In the genomic region with DNA sequence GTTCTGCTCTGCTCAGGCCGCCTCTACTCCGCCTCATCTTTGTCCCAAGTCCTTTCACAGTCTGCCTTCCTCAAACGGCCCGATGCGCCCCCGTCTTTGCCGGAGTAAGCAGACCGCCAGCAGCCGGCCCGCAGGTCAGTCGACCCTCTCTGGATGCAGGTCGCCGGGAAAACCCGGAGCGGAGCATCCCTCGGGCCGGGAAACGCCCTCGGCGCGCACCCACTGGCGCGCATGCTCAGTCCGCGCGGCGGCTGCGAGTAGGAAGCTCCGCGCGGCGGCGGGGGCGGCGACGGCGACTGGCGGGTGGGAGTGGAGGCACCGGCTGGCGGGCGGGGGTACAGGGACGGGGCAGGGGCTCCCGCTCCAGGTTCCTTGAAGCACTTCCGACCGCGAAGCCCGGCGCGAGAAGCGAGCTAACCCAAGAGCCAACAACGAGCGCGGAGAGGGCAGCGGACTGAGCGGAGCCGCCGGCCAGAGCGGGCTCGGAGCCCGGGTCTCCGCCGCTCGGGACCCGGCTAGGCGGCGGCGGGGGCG, we compare ENCODE assay signal across 1 cellular context.
TF ChIP-seq lines count a peak whose summit lies in the region.

Gene LRRC1, plus strand, starts transcription at position 286 of the 534 bp plus-strand sequence. CDS start 252 bp downstream, outside the sequence.

TF ChIP-seq in HepG2, 621 proteins besides CTCF, POLR2A, EP300 and RAD21 (continued from another document and continues in another):
- TF ChIP-seq, protein P1, sequence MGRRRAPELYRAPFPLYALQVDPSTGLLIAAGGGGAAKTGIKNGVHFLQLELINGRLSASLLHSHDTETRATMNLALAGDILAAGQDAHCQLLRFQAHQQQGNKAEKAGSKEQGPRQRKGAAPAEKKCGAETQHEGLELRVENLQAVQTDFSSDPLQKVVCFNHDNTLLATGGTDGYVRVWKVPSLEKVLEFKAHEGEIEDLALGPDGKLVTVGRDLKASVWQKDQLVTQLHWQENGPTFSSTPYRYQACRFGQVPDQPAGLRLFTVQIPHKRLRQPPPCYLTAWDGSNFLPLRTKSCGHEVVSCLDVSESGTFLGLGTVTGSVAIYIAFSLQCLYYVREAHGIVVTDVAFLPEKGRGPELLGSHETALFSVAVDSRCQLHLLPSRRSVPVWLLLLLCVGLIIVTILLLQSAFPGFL (CRISPR knock-in tag; IDR thresholded peaks at IDR 0.05): no peak
- TF ChIP-seq GABPA (IDR thresholded peaks at IDR 0.05; ENCODE audit: low read depth, low read length) (0 out of 2 replicates have a peak, but pooled peaks have one; percentile 4), GABPA (CRISPR knock-in tag; IDR thresholded peaks at IDR 0.05; ENCODE audit: low read depth) (peak; percentile 56; the same call in 1 of the 2 replicates), SALL2 (CRISPR knock-in tag; IDR thresholded peaks at IDR 0.05) (peak; percentile 94), REL (CRISPR knock-in tag; conservative IDR thresholded peaks at IDR 0.05) (peak; percentile 96), ZNF10 (CRISPR knock-in tag; IDR thresholded peaks at IDR 0.05; ENCODE audit: borderline replicate concordance, low read depth) (no peak), MEIS1 (CRISPR knock-in tag; IDR thresholded peaks at IDR 0.05; ENCODE audit: borderline replicate concordance) (0 out of 2 replicates have a peak, but pooled peaks have one; percentile 34), PTBP1 (IDR thresholded peaks at IDR 0.05; ENCODE audit: low read depth, low read length, poor library complexity, severe bottlenecking) (no peak), CENPX (CRISPR knock-in tag; IDR thresholded peaks at IDR 0.05) (no peak), ZSCAN9 (CRISPR knock-in tag; IDR thresholded peaks at IDR 0.05; ENCODE audit: borderline replicate concordance) (no peak; the same call in 1 of the 2 replicates), HNF1B (CRISPR knock-in tag; IDR thresholded peaks at IDR 0.05) (peak; percentile 78; the same call in 1 of the 2 replicates), ZNF17 (CRISPR knock-in tag; IDR thresholded peaks at IDR 0.05) (no peak), ZFP41 (CRISPR knock-in tag; IDR thresholded peaks at IDR 0.05; ENCODE audit: borderline replicate concordance) (no peak), POLR2AphosphoS2 (IDR thresholded peaks at IDR 0.05; ENCODE audit: low read depth, low read length) (no peak), YEATS2 (CRISPR knock-in tag; IDR thresholded peaks at IDR 0.05; ENCODE audit: borderline replicate concordance) (no peak), NAIF1 (CRISPR knock-in tag; IDR thresholded peaks at IDR 0.05; ENCODE audit: borderline replicate concordance) (peak; percentile 35; the same call in 1 of the 2 replicates), ISL2 (CRISPR knock-in tag; IDR thresholded peaks at IDR 0.05) (peak; percentile 66; the same call in 1 of the 2 replicates), XRCC5 (optimal IDR thresholded peaks at IDR 0.05; ENCODE audit: low read length) (peak; percentile 86), TBP (CRISPR knock-in tag; IDR thresholded peaks at IDR 0.05) (no peak), ADNP (CRISPR knock-in tag; IDR thresholded peaks at IDR 0.05) (no peak), GPN1 (CRISPR knock-in tag; IDR thresholded peaks at IDR 0.05; ENCODE audit: borderline replicate concordance) (no peak; the same call in 1 of the 2 replicates), ZNF549 (CRISPR knock-in tag; IDR thresholded peaks at IDR 0.05) (no peak), ARNT2 (CRISPR knock-in tag; IDR thresholded peaks at IDR 0.05; ENCODE audit: low read depth) (peak; percentile 53), NFE2L2 (IDR thresholded peaks at IDR 0.05; ENCODE audit: low read length) (no peak), CREB3 (CRISPR knock-in tag; IDR thresholded peaks at IDR 0.05) (no peak), PRDM4 (CRISPR knock-in tag; IDR thresholded peaks at IDR 0.05; ENCODE audit: borderline replicate concordance) (no peak), RARA (CRISPR knock-in tag; IDR thresholded peaks at IDR 0.05) (peak; percentile 71), CBX2 (IDR thresholded peaks at IDR 0.05; ENCODE audit: low read depth, low read length) (no peak), CBX2 (CRISPR knock-in tag; IDR thresholded peaks at IDR 0.05; ENCODE audit: low read depth) (no peak), ZNF446 (CRISPR knock-in tag; IDR thresholded peaks at IDR 0.05) (peak; percentile 82), KDM2A (CRISPR knock-in tag; IDR thresholded peaks at IDR 0.05; ENCODE audit: borderline replicate concordance, low read depth) (peak; percentile 81; the same call in 1 of the 2 replicates), SMAD1 (CRISPR knock-in tag; IDR thresholded peaks at IDR 0.05; ENCODE audit: borderline replicate concordance, low read depth) (no peak; the same call in 1 of the 2 replicates), TEAD3 (CRISPR knock-in tag; optimal IDR thresholded peaks at IDR 0.05; ENCODE audit: borderline replicate concordance) (peak; percentile 45)
- TF ChIP-seq, protein P2, sequence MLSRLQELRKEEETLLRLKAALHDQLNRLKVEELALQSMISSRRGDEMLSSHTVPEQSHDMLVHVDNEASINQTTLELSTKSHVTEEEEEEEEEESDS (CRISPR knock-in tag; IDR thresholded peaks at IDR 0.05; ENCODE audit: borderline replicate concordance): no peak
- TF ChIP-seq, protein P3, sequence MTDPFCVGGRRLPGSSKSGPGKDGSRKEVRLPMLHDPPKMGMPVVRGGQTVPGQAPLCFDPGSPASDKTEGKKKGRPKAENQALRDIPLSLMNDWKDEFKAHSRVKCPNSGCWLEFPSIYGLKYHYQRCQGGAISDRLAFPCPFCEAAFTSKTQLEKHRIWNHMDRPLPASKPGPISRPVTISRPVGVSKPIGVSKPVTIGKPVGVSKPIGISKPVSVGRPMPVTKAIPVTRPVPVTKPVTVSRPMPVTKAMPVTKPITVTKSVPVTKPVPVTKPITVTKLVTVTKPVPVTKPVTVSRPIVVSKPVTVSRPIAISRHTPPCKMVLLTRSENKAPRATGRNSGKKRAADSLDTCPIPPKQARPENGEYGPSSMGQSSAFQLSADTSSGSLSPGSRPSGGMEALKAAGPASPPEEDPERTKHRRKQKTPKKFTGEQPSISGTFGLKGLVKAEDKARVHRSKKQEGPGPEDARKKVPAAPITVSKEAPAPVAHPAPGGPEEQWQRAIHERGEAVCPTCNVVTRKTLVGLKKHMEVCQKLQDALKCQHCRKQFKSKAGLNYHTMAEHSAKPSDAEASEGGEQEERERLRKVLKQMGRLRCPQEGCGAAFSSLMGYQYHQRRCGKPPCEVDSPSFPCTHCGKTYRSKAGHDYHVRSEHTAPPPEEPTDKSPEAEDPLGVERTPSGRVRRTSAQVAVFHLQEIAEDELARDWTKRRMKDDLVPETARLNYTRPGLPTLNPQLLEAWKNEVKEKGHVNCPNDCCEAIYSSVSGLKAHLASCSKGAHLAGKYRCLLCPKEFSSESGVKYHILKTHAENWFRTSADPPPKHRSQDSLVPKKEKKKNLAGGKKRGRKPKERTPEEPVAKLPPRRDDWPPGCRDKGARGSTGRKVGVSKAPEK (CRISPR knock-in tag; IDR thresholded peaks at IDR 0.05; ENCODE audit: borderline replicate concordance): no peak
- TF ChIP-seq, protein P4, sequence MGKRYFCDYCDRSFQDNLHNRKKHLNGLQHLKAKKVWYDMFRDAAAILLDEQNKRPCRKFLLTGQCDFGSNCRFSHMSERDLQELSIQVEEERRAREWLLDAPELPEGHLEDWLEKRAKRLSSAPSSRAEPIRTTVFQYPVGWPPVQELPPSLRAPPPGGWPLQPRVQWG (CRISPR knock-in tag; IDR thresholded peaks at IDR 0.05; ENCODE audit: borderline replicate concordance, low read depth): no peak
- TF ChIP-seq, protein P5, sequence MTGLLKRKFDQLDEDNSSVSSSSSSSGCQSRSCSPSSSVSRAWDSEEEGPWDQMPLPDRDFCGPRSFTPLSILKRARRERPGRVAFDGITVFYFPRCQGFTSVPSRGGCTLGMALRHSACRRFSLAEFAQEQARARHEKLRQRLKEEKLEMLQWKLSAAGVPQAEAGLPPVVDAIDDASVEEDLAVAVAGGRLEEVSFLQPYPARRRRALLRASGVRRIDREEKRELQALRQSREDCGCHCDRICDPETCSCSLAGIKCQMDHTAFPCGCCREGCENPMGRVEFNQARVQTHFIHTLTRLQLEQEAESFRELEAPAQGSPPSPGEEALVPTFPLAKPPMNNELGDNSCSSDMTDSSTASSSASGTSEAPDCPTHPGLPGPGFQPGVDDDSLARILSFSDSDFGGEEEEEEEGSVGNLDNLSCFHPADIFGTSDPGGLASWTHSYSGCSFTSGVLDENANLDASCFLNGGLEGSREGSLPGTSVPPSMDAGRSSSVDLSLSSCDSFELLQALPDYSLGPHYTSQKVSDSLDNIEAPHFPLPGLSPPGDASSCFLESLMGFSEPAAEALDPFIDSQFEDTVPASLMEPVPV (CRISPR knock-in tag; IDR thresholded peaks at IDR 0.05): peak; percentile 46; the same call in 1 of the 2 replicates
- TF ChIP-seq, protein P6, sequence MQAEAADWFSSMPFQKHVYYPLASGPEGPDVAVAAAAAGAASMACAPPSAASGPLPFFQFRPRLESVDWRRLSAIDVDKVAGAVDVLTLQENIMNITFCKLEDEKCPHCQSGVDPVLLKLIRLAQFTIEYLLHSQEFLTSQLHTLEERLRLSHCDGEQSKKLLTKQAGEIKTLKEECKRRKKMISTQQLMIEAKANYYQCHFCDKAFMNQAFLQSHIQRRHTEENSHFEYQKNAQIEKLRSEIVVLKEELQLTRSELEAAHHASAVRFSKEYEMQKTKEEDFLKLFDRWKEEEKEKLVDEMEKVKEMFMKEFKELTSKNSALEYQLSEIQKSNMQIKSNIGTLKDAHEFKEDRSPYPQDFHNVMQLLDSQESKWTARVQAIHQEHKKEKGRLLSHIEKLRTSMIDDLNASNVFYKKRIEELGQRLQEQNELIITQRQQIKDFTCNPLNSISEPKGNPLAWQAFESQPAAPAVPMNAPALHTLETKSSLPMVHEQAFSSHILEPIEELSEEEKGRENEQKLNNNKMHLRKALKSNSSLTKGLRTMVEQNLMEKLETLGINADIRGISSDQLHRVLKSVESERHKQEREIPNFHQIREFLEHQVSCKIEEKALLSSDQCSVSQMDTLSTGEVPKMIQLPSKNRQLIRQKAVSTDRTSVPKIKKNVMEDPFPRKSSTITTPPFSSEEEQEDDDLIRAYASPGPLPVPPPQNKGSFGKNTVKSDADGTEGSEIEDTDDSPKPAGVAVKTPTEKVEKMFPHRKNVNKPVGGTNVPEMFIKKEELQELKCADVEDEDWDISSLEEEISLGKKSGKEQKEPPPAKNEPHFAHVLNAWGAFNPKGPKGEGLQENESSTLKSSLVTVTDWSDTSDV (CRISPR knock-in tag; IDR thresholded peaks at IDR 0.05): no peak
- TF ChIP-seq, protein P7, sequence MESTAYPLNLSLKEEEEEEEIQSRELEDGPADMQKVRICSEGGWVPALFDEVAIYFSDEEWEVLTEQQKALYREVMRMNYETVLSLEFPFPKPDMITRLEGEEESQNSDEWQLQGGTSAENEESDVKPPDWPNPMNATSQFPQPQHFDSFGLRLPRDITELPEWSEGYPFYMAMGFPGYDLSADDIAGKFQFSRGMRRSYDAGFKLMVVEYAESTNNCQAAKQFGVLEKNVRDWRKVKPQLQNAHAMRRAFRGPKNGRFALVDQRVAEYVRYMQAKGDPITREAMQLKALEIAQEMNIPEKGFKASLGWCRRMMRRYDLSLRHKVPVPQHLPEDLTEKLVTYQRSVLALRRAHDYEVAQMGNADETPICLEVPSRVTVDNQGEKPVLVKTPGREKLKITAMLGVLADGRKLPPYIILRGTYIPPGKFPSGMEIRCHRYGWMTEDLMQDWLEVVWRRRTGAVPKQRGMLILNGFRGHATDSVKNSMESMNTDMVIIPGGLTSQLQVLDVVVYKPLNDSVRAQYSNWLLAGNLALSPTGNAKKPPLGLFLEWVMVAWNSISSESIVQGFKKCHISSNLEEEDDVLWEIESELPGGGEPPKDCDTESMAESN (CRISPR knock-in tag; conservative IDR thresholded peaks at IDR 0.05): peak; percentile 96
- TF ChIP-seq, protein P8, sequence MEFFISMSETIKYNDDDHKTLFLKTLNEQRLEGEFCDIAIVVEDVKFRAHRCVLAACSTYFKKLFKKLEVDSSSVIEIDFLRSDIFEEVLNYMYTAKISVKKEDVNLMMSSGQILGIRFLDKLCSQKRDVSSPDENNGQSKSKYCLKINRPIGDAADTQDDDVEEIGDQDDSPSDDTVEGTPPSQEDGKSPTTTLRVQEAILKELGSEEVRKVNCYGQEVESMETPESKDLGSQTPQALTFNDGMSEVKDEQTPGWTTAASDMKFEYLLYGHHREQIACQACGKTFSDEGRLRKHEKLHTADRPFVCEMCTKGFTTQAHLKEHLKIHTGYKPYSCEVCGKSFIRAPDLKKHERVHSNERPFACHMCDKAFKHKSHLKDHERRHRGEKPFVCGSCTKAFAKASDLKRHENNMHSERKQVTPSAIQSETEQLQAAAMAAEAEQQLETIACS (CRISPR knock-in tag; IDR thresholded peaks at IDR 0.05): peak; percentile 67
